Comparison of ENCODE assay signal across 1 cellular context in genomic region chr6:27545271-27546046, GRCh38.
A peak's percentile ranks its signal among the peaks of the same experiment; 100 is the strongest.
TF ChIP-seq lines count a peak whose summit lies in the region.

No MANE protein-coding gene starts in this region.

TF ChIP-seq in HepG2, 621 proteins besides CTCF, POLR2A, EP300 and RAD21 (continued from another document and continues in another):
- TF ChIP-seq CEBPZ (IDR thresholded peaks at IDR 0.05; ENCODE audit: low read length) (no peak), ZNF253 (CRISPR knock-in tag; IDR thresholded peaks at IDR 0.05; ENCODE audit: borderline replicate concordance) (0 out of 2 replicates have a peak, but pooled peaks have one; percentile 52), ATAD3A (CRISPR knock-in tag; IDR thresholded peaks at IDR 0.05) (no peak), SIN3A (IDR thresholded peaks at IDR 0.05; ENCODE audit: borderline replicate concordance, low read depth, low read length) (no peak), ZNF574 (CRISPR knock-in tag; IDR thresholded peaks at IDR 0.05) (peak; percentile 83), ZNF33A (CRISPR knock-in tag; IDR thresholded peaks at IDR 0.05; ENCODE audit: borderline replicate concordance) (no peak), MXD4 (CRISPR knock-in tag; IDR thresholded peaks at IDR 0.05) (no peak; the same call in 1 of the 2 replicates), ZNF713 (CRISPR knock-in tag; IDR thresholded peaks at IDR 0.05) (no peak), ZNF704 (CRISPR knock-in tag; IDR thresholded peaks at IDR 0.05; ENCODE audit: borderline replicate concordance) (no peak), PLSCR1 (CRISPR knock-in tag; IDR thresholded peaks at IDR 0.05; ENCODE audit: borderline replicate concordance) (no peak), ZNF160 (CRISPR knock-in tag; IDR thresholded peaks at IDR 0.05) (peak; percentile 79), HNF4A (CRISPR knock-in tag; IDR thresholded peaks at IDR 0.05) (peak; percentile 59; the same call in 1 of the 2 replicates), HOXA5 (CRISPR knock-in tag; IDR thresholded peaks at IDR 0.05) (no peak; the same call in 1 of the 2 replicates), BCL3 (CRISPR knock-in tag; IDR thresholded peaks at IDR 0.05) (no peak), BRF2 (CRISPR knock-in tag; IDR thresholded peaks at IDR 0.05) (peak; percentile 72; the same call in 1 of the 2 replicates), MED8 (CRISPR knock-in tag; IDR thresholded peaks at IDR 0.05; ENCODE audit: insufficient replicate concordance) (no peak), ZBTB14 (CRISPR knock-in tag; IDR thresholded peaks at IDR 0.05) (no peak), ZFY (CRISPR knock-in tag; IDR thresholded peaks at IDR 0.05) (peak; percentile 68), EHMT2 (IDR thresholded peaks at IDR 0.05; ENCODE audit: borderline replicate concordance, low read depth, low read length) (peak; percentile 67; the same call in 1 of the 2 replicates), ZNF749 (CRISPR knock-in tag; IDR thresholded peaks at IDR 0.05; ENCODE audit: borderline replicate concordance) (no peak; the same call in 1 of the 2 replicates), PTBP1 (IDR thresholded peaks at IDR 0.05; ENCODE audit: low read depth, low read length, poor library complexity, severe bottlenecking) (no peak), ZNF687 (CRISPR knock-in tag; IDR thresholded peaks at IDR 0.05) (peak; percentile 23; the same call in 1 of the 2 replicates), FOSL1 (CRISPR knock-in tag; IDR thresholded peaks at IDR 0.05; ENCODE audit: borderline replicate concordance) (no peak), RFXAP (CRISPR knock-in tag; IDR thresholded peaks at IDR 0.05; ENCODE audit: borderline replicate concordance) (peak; percentile 68; the same call in 1 of the 2 replicates), KDM3A (CRISPR knock-in tag; IDR thresholded peaks at IDR 0.05; ENCODE audit: low read depth) (peak; percentile 53; the same call in 1 of the 2 replicates), ZNF549 (CRISPR knock-in tag; IDR thresholded peaks at IDR 0.05) (no peak), ZNF333 (CRISPR knock-in tag; IDR thresholded peaks at IDR 0.05; ENCODE audit: borderline replicate concordance) (no peak), ZNF891 (CRISPR knock-in tag; IDR thresholded peaks at IDR 0.05) (0 out of 2 replicates have a peak, but pooled peaks have one; percentile 71), ZBTB25 (CRISPR knock-in tag; IDR thresholded peaks at IDR 0.05) (peak; percentile 74; the same call in 1 of the 2 replicates), GTF2F1 (IDR thresholded peaks at IDR 0.05; ENCODE audit: low read length) (no peak), GABPB1 (CRISPR knock-in tag; IDR thresholded peaks at IDR 0.05) (peak; percentile 52), MLX (CRISPR knock-in tag; IDR thresholded peaks at IDR 0.05) (no peak), ZNF709 (CRISPR knock-in tag; IDR thresholded peaks at IDR 0.05) (peak; percentile 72; the same call in 1 of the 2 replicates), ZNF543 (CRISPR knock-in tag; IDR thresholded peaks at IDR 0.05) (no peak), SNRNP70 (IDR thresholded peaks at IDR 0.05; ENCODE audit: low read depth, low read length) (no peak), ZNF18 (CRISPR knock-in tag; IDR thresholded peaks at IDR 0.05; ENCODE audit: insufficient replicate concordance) (peak; percentile 86)
